ENCODE assay signal across 8 cellular contexts in the genomic region with DNA sequence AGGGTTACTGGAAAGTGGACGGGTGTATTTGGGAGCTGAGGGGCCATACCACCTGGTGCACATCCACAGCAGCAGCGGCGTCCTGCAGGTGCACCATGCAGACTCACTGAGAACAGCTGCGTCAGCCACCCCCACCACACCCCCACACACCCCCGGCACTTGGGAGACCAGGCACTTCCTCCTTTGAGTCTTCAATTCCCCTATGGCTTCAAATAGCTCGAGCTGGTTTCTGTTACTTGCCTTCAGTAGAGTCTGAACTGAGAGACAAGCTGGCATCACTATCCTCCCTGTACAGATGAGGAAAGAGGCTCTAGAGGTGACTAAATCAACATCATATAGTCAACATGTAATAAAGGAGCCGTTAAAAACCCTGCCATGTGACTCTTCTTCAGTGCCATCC. TPM values are rescaled to one million over a fixed set of nuclear protein-coding genes. Genes with fewer than 3 reads are reported as not detected.
A peak's percentile ranks its signal among the peaks of the same experiment; 100 is the strongest.
DNase-seq lines count a peak whose midpoint lies in the region; ATAC-seq, FAIRE-seq and TF ChIP-seq lines count a peak whose summit lies in the region.

No MANE protein-coding gene starts in this region.

- TF ChIP-seq POLR2A in Raji (IDR thresholded peaks at IDR 0.05; ENCODE audit: insufficient read depth, low read depth, low read length) (peak; percentile 42), tibial nerve (IDR thresholded peaks at IDR 0.05) (no peak), testis (IDR thresholded peaks at IDR 0.05) (no peak)

- 43 to 50% methylated on average over 6 to 7 of the region's 7 CpGs for WGBS in tibial nerve, 2 donors
- WGBS in testis, 2 donors, result 77 to 83% methylated on average over 7 of the region's 7 CpGs

- H3K36me3 ChIP-seq in tibial nerve (no peaks in the 10 kb centered on the region), testis (ENCODE audit: low read depth, missing control alignments) (no peaks in the 10 kb centered on the region)

- H3K27me3 ChIP-seq in tibial nerve (no peaks in the 10 kb centered on the region), testis (no peaks in the 10 kb centered on the region)

- H3K4me3 ChIP-seq in tibial nerve (no peak overlapping the region), testis (no peak overlapping the region)

- peak; percentile 60 for ATAC-seq in GM21619 (IDR thresholded peaks at IDR 0.05; ENCODE audit: unreplicated experiment)

- DNase-seq in GM18507 (ENCODE audit: extremely low spot score, insufficient read length, low read depth), result peak; percentile 71
- peak; percentile 84 to 91 for DNase-seq in Kasumi-1 (lab: John Stamatoyannopoulos, UW)
- DNase-seq in medulla oblongata (ENCODE audit: extremely low spot score), result peak; percentile 77
- DNase-seq in tibial nerve (ENCODE audit: low spot score in 2 of 2), result no peak
- no peak for DNase-seq in testis
- DNase-seq in glomerular visceral epithelial cell (ENCODE audit: extremely low spot score), result no peak

- no peaks in the 10 kb centered on the region for H3K9me3 ChIP-seq in tibial nerve
- no peaks in the 10 kb centered on the region for H3K9me3 ChIP-seq in testis

- TF ChIP-seq CTCF in tibial nerve (IDR thresholded peaks at IDR 0.05) (no peak), testis (IDR thresholded peaks at IDR 0.05) (no peak)

- H3K27ac ChIP-seq in tibial nerve (peak overlapping the region in 2 of 4 donors; percentile 14 to 76), testis (no peak overlapping the region)

- peaks cover 3 to 98% (median 59%) of the 10 kb centered on the region in 4 donors for H3K4me1 ChIP-seq in tibial nerve
- peaks cover 11% of the 10 kb centered on the region for H3K4me1 ChIP-seq in testis

- TF ChIP-seq EP300 in tibial nerve (IDR thresholded peaks at IDR 0.05), result no peak

- peak; percentile 92 for FAIRE-seq in GM18507 (lab: Jason Lieb, UNC)

- intact Hi-C loops in testis (cut with DNase I; ENCODE audit: low total_unique reads), result no loop called here

RNA-seq across cellular contexts. Expression of a gene that starts 15.4 kb away (rescaled TPM):
- total RNA-seq in tibial nerve, result 10 to 100 TPM; 32.1 to 55.5 (median 38.8) TPM
- total RNA-seq in testis, result 1 to 10 TPM; 6.5 to 8.6 TPM
- 13.3 TPM for polyA plus RNA-seq in testis (ENCODE audit: insufficient read depth, low read depth, low replicate concordance)

RNA-seq across cellular contexts. Expression of a gene that starts 48.3 kb away (rescaled TPM):
- total RNA-seq in tibial nerve, result 10 to 100 TPM; 42.3 to 66.0 (median 48.3) TPM
- 10 to 100 TPM; 58.6 TPM for total RNA-seq in testis
- polyA plus RNA-seq in testis (ENCODE audit: insufficient read depth, low read depth, low replicate concordance), result 54.8 TPM

Comparison
In these comparisons a context has a peak if more than half of its experiments do, and no peak if none do; other contexts are left out.
1. DNase-seq: peak in GM18507 (single experiment), Kasumi-1 (2 of 2) and medulla oblongata (single experiment); none in tibial nerve (0 of 2), testis (single experiment) and glomerular visceral epithelial cell (single experiment).